ENCODE assay signal across 8 cellular contexts in genomic region chr2:84314901-84315330, GRCh38.
DNase-seq lines count a peak whose midpoint lies in the region; ATAC-seq and TF ChIP-seq lines count a peak whose summit lies in the region.

No MANE protein-coding gene starts in this region.

- H3K9me3 ChIP-seq in PC-9 (ENCODE audit: insufficient read depth, low read depth) (no peaks in the 10 kb centered on the region), thoracic aorta (no peaks in the 10 kb centered on the region)

- H3K27me3 ChIP-seq in PC-9 (ENCODE audit: insufficient read depth, low read depth) (peaks cover 40% of the 10 kb centered on the region), thoracic aorta (replicated peaks; ENCODE audit: insufficient read depth) (no peaks in the 10 kb centered on the region)

- H3K27ac Mint-ChIP-seq in activated T-cell treated with anti-CD3 and anti-CD28 coated beads, Interleukin-2, amount 50 U/mL, for 24 hours = no peak overlapping the region

- intact Hi-C loops in PC-9 (cut with micrococcal nuclease; ENCODE audit: unreplicated experiment) = no loop called here

- no peaks in the 10 kb centered on the region for H3K79me2 ChIP-seq in PC-9 (ENCODE audit: low read depth)

- peak; percentile 91 for TF ChIP-seq CTCF in PC-9 (conservative IDR thresholded peaks at IDR 0.05)
- peak; percentile 28 for TF ChIP-seq CTCF in thoracic aorta (IDR thresholded peaks at IDR 0.05)

- ATAC-seq in GM21515 (IDR thresholded peaks at IDR 0.05; ENCODE audit: unreplicated experiment) = peak; percentile 98
- no peak for ATAC-seq in thoracic aorta (ENCODE audit: insufficient number of reproducible peaks, low FRiP score, low read depth)

- H3K4me3 ChIP-seq in PC-9 (no peak overlapping the region), thoracic aorta (no peak overlapping the region)

- H3K4me1 ChIP-seq in PC-9 (replicated peaks; ENCODE audit: insufficient read depth) (no peaks in the 10 kb centered on the region), thoracic aorta (ENCODE audit: control insufficient read depth in 1 of 2, low read depth in 2 of 2) (no peaks in the 10 kb centered on the region)

- H3K9me3 Mint-ChIP-seq in activated T-cell treated with anti-CD3 and anti-CD28 coated beads, Interleukin-2, amount 50 U/mL, for 24 hours = no peaks in the 10 kb centered on the region

- H3K4me2 ChIP-seq in PC-9 = no peak overlapping the region

- no peak overlapping the region for H3K4me3 Mint-ChIP-seq in activated T-cell treated with anti-CD3 and anti-CD28 coated beads, Interleukin-2, amount 50 U/mL, for 24 hours

- H3K4me1 Mint-ChIP-seq in activated T-cell treated with anti-CD3 and anti-CD28 coated beads, Interleukin-2, amount 50 U/mL, for 24 hours (ENCODE audit: low read depth) = no peaks in the 10 kb centered on the region

- H3K36me3 Mint-ChIP-seq in activated T-cell treated with anti-CD3 and anti-CD28 coated beads, Interleukin-2, amount 50 U/mL, for 24 hours (ENCODE audit: low read depth) = no peaks in the 10 kb centered on the region

- H3K36me3 ChIP-seq in PC-9 (ENCODE audit: low read depth) = no peaks in the 10 kb centered on the region
- H3K36me3 ChIP-seq in thoracic aorta = no peaks in the 10 kb centered on the region

- CTCF ChIA-PET in PC-9 (lab: Charles Lee) = interaction anchor here (0.5 to 1.4 kb wide), 3 partner anchors 12 to 592 kb away, joined by 3 to 5 read pairs (median 3); no protein-coding TSS in a partner anchor

- BruUV-seq in PC-9 (replicated peaks; lab: Mats Ljungman, UMichigan) = no TSS peak

- H3F3A ChIP-seq in PC-9 (ENCODE audit: insufficient read depth, low read depth) = no peaks in the 10 kb centered on the region

- peak; percentile 41 for DNase-seq in DMS79 treated with DMSO at 0.1 percent for 48 hours (lab: John Stamatoyannopoulos, UW)
- peak; percentile 65 for DNase-seq in HT1080 (ENCODE audit: low read depth)
- DNase-seq in PC-9 = peak; percentile 53 to 72
- peak; percentile 82 for DNase-seq in activated T-cell treated with anti-CD3 and anti-CD28 coated beads, Interleukin-2, amount 50 U/mL, for 24 hours
- peak; percentile 76 for DNase-seq in fibroblast of peridontal ligament (ENCODE audit: extremely low read depth)
- DNase-seq in occipital lobe (lab: John Stamatoyannopoulos, UW) = peak; percentile 69
- DNase-seq in thoracic aorta (ENCODE audit: low spot score) = no peak

- H3K27ac ChIP-seq in PC-9 (no peak overlapping the region), thoracic aorta (no peak overlapping the region)

- POLR2A ChIA-PET in PC-9 (lab: Charles Lee; ENCODE audit: unreplicated experiment) = no interaction called here

- no peaks in the 10 kb centered on the region for H3K9me2 ChIP-seq in PC-9 (ENCODE audit: insufficient read depth)

- H3K27me3 Mint-ChIP-seq in activated T-cell treated with anti-CD3 and anti-CD28 coated beads, Interleukin-2, amount 50 U/mL, for 24 hours = peaks cover 19% of the 10 kb centered on the region

- H4K20me1 ChIP-seq in PC-9 (ENCODE audit: insufficient read depth) = no peaks in the 10 kb centered on the region

- no peak overlapping the region for H2AFZ ChIP-seq in PC-9
